ENCODE assay signal across 20 cellular contexts in the genomic region with DNA sequence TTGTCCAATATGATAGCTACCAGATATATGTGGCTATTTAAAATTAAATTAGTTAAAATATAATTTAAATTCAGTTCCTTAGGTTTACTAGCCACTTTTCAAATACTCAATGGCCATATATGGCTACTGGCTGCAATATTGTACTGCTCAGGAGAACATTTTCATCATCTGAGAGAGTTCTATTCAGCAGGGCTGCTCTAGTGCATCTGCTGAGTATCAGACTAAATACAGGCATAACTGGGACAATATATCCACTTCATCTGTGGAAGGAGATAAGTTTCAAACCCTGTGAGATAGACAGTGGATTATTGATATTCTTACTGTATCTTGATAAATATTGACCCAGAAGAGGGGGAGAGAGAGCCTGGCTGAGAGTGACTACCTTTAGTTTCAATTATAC.
DNase-seq lines count a peak whose midpoint lies in the region; ATAC-seq and TF ChIP-seq lines count a peak whose summit lies in the region.
"Had no signal": no experiment of that assay in that cellular context is flagged by ENCODE, and none has a peak within 500 bp of the region (broad histone marks: within the 10 kb centered on the region; RNA-seq: fewer than 3 reads in every experiment).

No MANE protein-coding gene starts in this region.

- no peaks in the 10 kb centered on the region for H4K20me1 ChIP-seq in HCT116 (ENCODE audit: insufficient read depth)
- no peaks in the 10 kb centered on the region for H4K20me1 ChIP-seq in SK-N-SH (ENCODE audit: insufficient read depth)
- H4K20me1 ChIP-seq in mammary epithelial cell (ENCODE audit: insufficient read depth, low read length): no peaks in the 10 kb centered on the region

- TF ChIP-seq RAD21 in HCT116 (IDR thresholded peaks at IDR 0.05; ENCODE audit: low read depth) (no peak), SK-N-SH (IDR thresholded peaks at IDR 0.05; ENCODE audit: low read length) (no peak)

- TF ChIP-seq POLR2A in HCT116 (IDR thresholded peaks at IDR 0.05; ENCODE audit: borderline replicate concordance, extremely low read depth, insufficient read depth, insufficient read length) (no peak), suprapubic skin (IDR thresholded peaks at IDR 0.05) (no peak)

- H3K79me2 ChIP-seq in HCT116 (ENCODE audit: insufficient read depth, low read length) (no peaks in the 10 kb centered on the region), SK-N-SH (ENCODE audit: insufficient read depth) (no peaks in the 10 kb centered on the region), mammary epithelial cell (ENCODE audit: insufficient read depth, low read length) (no peaks in the 10 kb centered on the region)

- H2AFZ ChIP-seq in HCT116 (ENCODE audit: low read depth, low read length, poor library complexity, severe bottlenecking) (peak overlapping the region; percentile 26), SK-N-SH (ENCODE audit: low read depth) (0 out of 2 replicates have a peak overlapping the region, but pooled peaks have one; percentile 53), mammary epithelial cell (ENCODE audit: low read depth, low read length) (no peak overlapping the region)

- no peaks in the 10 kb centered on the region for H3K27me3 ChIP-seq in HCT116 (ENCODE audit: insufficient read depth, low read length)
- no peaks in the 10 kb centered on the region for H3K27me3 ChIP-seq in SK-N-SH (ENCODE audit: insufficient read depth)
- no peaks in the 10 kb centered on the region for H3K27me3 ChIP-seq in mammary epithelial cell (ENCODE audit: insufficient read depth, low read length)
- no peaks in the 10 kb centered on the region for H3K27me3 ChIP-seq in skeletal muscle satellite cell (ENCODE audit: control insufficient read depth, insufficient read depth, low read length)
- H3K27me3 ChIP-seq in suprapubic skin: no peaks in the 10 kb centered on the region

- H3K4me1 ChIP-seq in HCT116 (ENCODE audit: control insufficient read depth in 1 of 2, insufficient read depth in 2 of 2, low read length in 2 of 2) (no peaks in the 10 kb centered on the region), SK-N-SH (ENCODE audit: control insufficient read depth in 1 of 2, insufficient read depth in 2 of 2, low read depth in 1 of 2, low read length in 1 of 2) (peaks cover 7 to 17% of the 10 kb centered on the region in 2 experiments; a peak in 3 of 4 replicates), mammary epithelial cell (ENCODE audit: insufficient read depth, low read length) (peaks cover 11% of the 10 kb centered on the region), skeletal muscle satellite cell (ENCODE audit: control insufficient read depth, insufficient read depth, low read length) (peaks cover 25% of the 10 kb centered on the region), suprapubic skin (no peaks in the 10 kb centered on the region)

- peaks cover 35% of the 10 kb centered on the region for H3F3A ChIP-seq in SK-N-SH (replicated peaks; ENCODE audit: insufficient read depth)

- no peak overlapping the region for H3K4me3 ChIP-seq in HCT116 (replicated peaks in 1 of 2; ENCODE audit: low read depth in 1 of 2, low read length in 2 of 2)
- H3K4me3 ChIP-seq in SK-N-SH (ENCODE audit: low read depth in 2 of 2, low read length in 1 of 2): no peak overlapping the region
- no peak overlapping the region for H3K4me3 ChIP-seq in mammary epithelial cell (replicated peaks in 1 of 3; ENCODE audit: insufficient read depth in 1 of 3, low read depth in 2 of 3, low read length in 3 of 3)
- peak overlapping the region; percentile 6 for H3K4me3 ChIP-seq in skeletal muscle satellite cell (ENCODE audit: low read length)
- H3K4me3 ChIP-seq in suprapubic skin: no peak overlapping the region
- H3K4me3 ChIP-seq: SK-N-MC had no signal

- TF ChIP-seq CTCF in HCT116 (IDR thresholded peaks at IDR 0.05 in 2 of 3, conservative IDR thresholded peaks at IDR 0.05 in 1 of 3; ENCODE audit: borderline replicate concordance in 1 of 3, insufficient read depth in 1 of 3, low read depth in 2 of 3, low read length in 2 of 3) (no peak), SK-N-SH (IDR thresholded peaks at IDR 0.05) (no peak), mammary epithelial cell (conservative IDR thresholded peaks at IDR 0.05 in 1 of 2, IDR thresholded peaks at IDR 0.05 in 1 of 2; ENCODE audit: extremely low read depth in 1 of 2, insufficient read depth in 1 of 2, low read depth in 1 of 2, low read length in 2 of 2) (no peak), suprapubic skin (IDR thresholded peaks at IDR 0.05) (no peak)

- no peak for ATAC-seq in HCT116
- no peak for ATAC-seq in HG02973 (IDR thresholded peaks at IDR 0.05; ENCODE audit: unreplicated experiment)
- no peak for ATAC-seq in HG02642 (IDR thresholded peaks at IDR 0.05; ENCODE audit: poor library complexity, unreplicated experiment)

- in situ Hi-C loops in mammary epithelial cell (cut with MboI; ENCODE audit: low sequenced_read_pairs in 2 of 2): no loop called here

- H3K9me3 ChIP-seq in HCT116 (ENCODE audit: control insufficient read depth in 1 of 2, insufficient read depth in 1 of 2, low read depth in 1 of 2, low read length in 2 of 2) (no peaks in the 10 kb centered on the region), SK-N-SH (no peaks in the 10 kb centered on the region), mammary epithelial cell (replicated peaks; ENCODE audit: insufficient read depth, low read length) (no peaks in the 10 kb centered on the region), skeletal muscle satellite cell (replicated peaks; ENCODE audit: low read length) (no peaks in the 10 kb centered on the region), suprapubic skin (no peaks in the 10 kb centered on the region)

- CTCF ChIA-PET in HCT116 (lab: Charles Lee) (no interaction called here), SK-N-SH (lab: Yijun Ruan, JAX) (interaction anchor here (2.0 kb wide), 1 partner anchor 15 kb away, joined by 4 read pairs; no protein-coding TSS in a partner anchor), mammary epithelial cell (lab: Charles Lee; ENCODE audit: low non-redundant PET) (no interaction called here)

- no TSS peak for BruUV-seq in HCT116 (replicated peaks; lab: Mats Ljungman, UMichigan)
- BruUV-seq in mammary epithelial cell (replicated peaks; lab: Mats Ljungman, UMichigan): no TSS peak

- DNase-seq in HCT116 (ENCODE audit: low read depth, low spot score) (no peak), SK-N-SH (no peak), mammary epithelial cell (no peak), suprapubic skin (ENCODE audit: low spot score in 2 of 2) (no peak)
- DNase-seq: CD8-positive, alpha-beta memory T cell; DMS53; GF-D8; KG1; NCI-H1092 treated with DMSO at 0.1 percent for 48 hours; NCI-H146; NCI-H2081; NCI-H446; NCI-H526; OCI-M1; Right ventricle myocardium superior had no signal

- RAD21 ChIA-PET in HCT116 (lab: Charles Lee; ENCODE audit: low non-redundant PET in 1 of 2, low total read pairs in 2 of 2, uncharacterized antibody in 2 of 2, unreplicated experiment in 2 of 2): no interaction called here

- H3K9ac ChIP-seq in HCT116 (ENCODE audit: low read length) (no peak overlapping the region), SK-N-SH (no peak overlapping the region), mammary epithelial cell (ENCODE audit: insufficient read depth, low read length) (no peak overlapping the region), skeletal muscle satellite cell (ENCODE audit: low read depth, low read length) (peak overlapping the region; percentile 10)

- H3K9me2 ChIP-seq in HCT116 (ENCODE audit: insufficient read depth): no peaks in the 10 kb centered on the region
- H3K9me2 ChIP-seq in SK-N-SH: no peaks in the 10 kb centered on the region

- TF ChIP-seq EP300 in SK-N-SH (IDR thresholded peaks at IDR 0.05; ENCODE audit: borderline replicate concordance in 1 of 2, low read depth in 1 of 2, low read length in 1 of 2) (no peak), suprapubic skin (IDR thresholded peaks at IDR 0.05) (no peak)

- H3K4me2 ChIP-seq in HCT116 (ENCODE audit: low read length): no peak overlapping the region
- peak overlapping the region; percentile 49 for H3K4me2 ChIP-seq in SK-N-SH
- H3K4me2 ChIP-seq in mammary epithelial cell (ENCODE audit: insufficient read depth, low read depth, low read length): peak overlapping the region; percentile 50
- H3K4me2 ChIP-seq in skeletal muscle satellite cell (ENCODE audit: low read length): peak overlapping the region; percentile 71

- intact Hi-C loops in HCT116 (cut with micrococcal nuclease): no loop called here
- intact Hi-C loops in mammary epithelial cell (cut with micrococcal nuclease): no loop called here

- POLR2A ChIA-PET in HCT116 (lab: Charles Lee) (no interaction called here), SK-N-SH (lab: Yijun Ruan, JAX) (no interaction called here)

- H3K27ac ChIP-seq in HCT116 (ENCODE audit: low read depth, low read length) (no peak overlapping the region), SK-N-SH (ENCODE audit: low read depth in 2 of 2, low read length in 1 of 2) (peak overlapping the region; percentile 64 to 90; a peak in 3 of 4 replicates), mammary epithelial cell (ENCODE audit: insufficient read depth, low read depth, low read length) (no peak overlapping the region), suprapubic skin (no peak overlapping the region)
- H3K27ac ChIP-seq: C4-2B, SK-N-MC had no signal

- H3K36me3 ChIP-seq in HCT116 (ENCODE audit: control insufficient read depth in 1 of 2, insufficient read depth in 2 of 2, low read length in 2 of 2) (no peaks in the 10 kb centered on the region), SK-N-SH (replicated peaks in 1 of 2; ENCODE audit: control insufficient read depth in 1 of 2, insufficient read depth in 2 of 2, low read length in 1 of 2) (no peaks in the 10 kb centered on the region), mammary epithelial cell (ENCODE audit: insufficient read depth, low read length) (no peaks in the 10 kb centered on the region), skeletal muscle satellite cell (ENCODE audit: insufficient read depth, low read length) (no peaks in the 10 kb centered on the region), suprapubic skin (no peaks in the 10 kb centered on the region)

- dilution Hi-C loops in mammary epithelial cell (cut with HindIII; ENCODE audit: low sequenced_read_pairs): no loop called here

TF ChIP-seq in HCT116, 20 proteins besides CTCF, POLR2A, EP300 and RAD21 (continues in another document):
- no peak for TF ChIP-seq JUND (IDR thresholded peaks at IDR 0.05)
- no peak for TF ChIP-seq EZH2 (IDR thresholded peaks at IDR 0.05)
- no peak for TF ChIP-seq TCF7L2 (IDR thresholded peaks at IDR 0.05; ENCODE audit: borderline replicate concordance, extremely low read depth, insufficient read depth, insufficient read length)
- TF ChIP-seq ZFX (IDR thresholded peaks at IDR 0.05): no peak
- TF ChIP-seq FOSL1 (IDR thresholded peaks at IDR 0.05; ENCODE audit: low read depth): no peak
- TF ChIP-seq SP1 (IDR thresholded peaks at IDR 0.05; ENCODE audit: low read depth): no peak

TF ChIP-seq in SK-N-SH, 30 proteins besides CTCF, POLR2A, EP300 and RAD21 (continues in another document):
- no peak for TF ChIP-seq YY1 (IDR thresholded peaks at IDR 0.05; ENCODE audit: low read depth)
- TF ChIP-seq GABPA (IDR thresholded peaks at IDR 0.05; ENCODE audit: low read depth): no peak
- TF ChIP-seq FOXJ3 (CRISPR knock-in tag; IDR thresholded peaks at IDR 0.05): no peak
- no peak for TF ChIP-seq FOXM1 (IDR thresholded peaks at IDR 0.05; ENCODE audit: low read depth)
- TF ChIP-seq SIN3A (IDR thresholded peaks at IDR 0.05; ENCODE audit: borderline replicate concordance, low read depth, low read length): no peak

Comparison
In these comparisons a context has a peak if more than half of its experiments do, and no peak if none do; other contexts are left out.
1. H3K27ac ChIP-seq: peak in SK-N-SH (2 of 2); none in HCT116 (single experiment), mammary epithelial cell (single experiment) and suprapubic skin (single experiment).